In genomic region chr17:47240375-47240764, GRCh38 we compare ENCODE assay signal across 1 cellular context.
TF ChIP-seq lines count a peak whose summit lies in the region.

No MANE protein-coding gene starts in this region.

TF ChIP-seq in GM12878, 131 proteins besides CTCF, POLR2A, EP300 and RAD21:
- TF ChIP-seq, protein P1, sequence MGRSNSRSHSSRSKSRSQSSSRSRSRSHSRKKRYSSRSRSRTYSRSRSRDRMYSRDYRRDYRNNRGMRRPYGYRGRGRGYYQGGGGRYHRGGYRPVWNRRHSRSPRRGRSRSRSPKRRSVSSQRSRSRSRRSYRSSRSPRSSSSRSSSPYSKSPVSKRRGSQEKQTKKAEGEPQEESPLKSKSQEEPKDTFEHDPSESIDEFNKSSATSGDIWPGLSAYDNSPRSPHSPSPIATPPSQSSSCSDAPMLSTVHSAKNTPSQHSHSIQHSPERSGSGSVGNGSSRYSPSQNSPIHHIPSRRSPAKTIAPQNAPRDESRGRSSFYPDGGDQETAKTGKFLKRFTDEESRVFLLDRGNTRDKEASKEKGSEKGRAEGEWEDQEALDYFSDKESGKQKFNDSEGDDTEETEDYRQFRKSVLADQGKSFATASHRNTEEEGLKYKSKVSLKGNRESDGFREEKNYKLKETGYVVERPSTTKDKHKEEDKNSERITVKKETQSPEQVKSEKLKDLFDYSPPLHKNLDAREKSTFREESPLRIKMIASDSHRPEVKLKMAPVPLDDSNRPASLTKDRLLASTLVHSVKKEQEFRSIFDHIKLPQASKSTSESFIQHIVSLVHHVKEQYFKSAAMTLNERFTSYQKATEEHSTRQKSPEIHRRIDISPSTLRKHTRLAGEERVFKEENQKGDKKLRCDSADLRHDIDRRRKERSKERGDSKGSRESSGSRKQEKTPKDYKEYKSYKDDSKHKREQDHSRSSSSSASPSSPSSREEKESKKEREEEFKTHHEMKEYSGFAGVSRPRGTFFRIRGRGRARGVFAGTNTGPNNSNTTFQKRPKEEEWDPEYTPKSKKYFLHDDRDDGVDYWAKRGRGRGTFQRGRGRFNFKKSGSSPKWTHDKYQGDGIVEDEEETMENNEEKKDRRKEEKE (IDR thresholded peaks at IDR 0.05), result no peak
- no peak for TF ChIP-seq CEBPB (IDR thresholded peaks at IDR 0.05; ENCODE audit: borderline replicate concordance in 1 of 2, low read depth in 2 of 2, low read length in 2 of 2)
- TF ChIP-seq SIX5 (IDR thresholded peaks at IDR 0.05; ENCODE audit: low read depth, low read length, severe bottlenecking), result no peak
- no peak for TF ChIP-seq CHD1 (IDR thresholded peaks at IDR 0.05; ENCODE audit: low read depth, low read length)
- TF ChIP-seq, protein P2, sequence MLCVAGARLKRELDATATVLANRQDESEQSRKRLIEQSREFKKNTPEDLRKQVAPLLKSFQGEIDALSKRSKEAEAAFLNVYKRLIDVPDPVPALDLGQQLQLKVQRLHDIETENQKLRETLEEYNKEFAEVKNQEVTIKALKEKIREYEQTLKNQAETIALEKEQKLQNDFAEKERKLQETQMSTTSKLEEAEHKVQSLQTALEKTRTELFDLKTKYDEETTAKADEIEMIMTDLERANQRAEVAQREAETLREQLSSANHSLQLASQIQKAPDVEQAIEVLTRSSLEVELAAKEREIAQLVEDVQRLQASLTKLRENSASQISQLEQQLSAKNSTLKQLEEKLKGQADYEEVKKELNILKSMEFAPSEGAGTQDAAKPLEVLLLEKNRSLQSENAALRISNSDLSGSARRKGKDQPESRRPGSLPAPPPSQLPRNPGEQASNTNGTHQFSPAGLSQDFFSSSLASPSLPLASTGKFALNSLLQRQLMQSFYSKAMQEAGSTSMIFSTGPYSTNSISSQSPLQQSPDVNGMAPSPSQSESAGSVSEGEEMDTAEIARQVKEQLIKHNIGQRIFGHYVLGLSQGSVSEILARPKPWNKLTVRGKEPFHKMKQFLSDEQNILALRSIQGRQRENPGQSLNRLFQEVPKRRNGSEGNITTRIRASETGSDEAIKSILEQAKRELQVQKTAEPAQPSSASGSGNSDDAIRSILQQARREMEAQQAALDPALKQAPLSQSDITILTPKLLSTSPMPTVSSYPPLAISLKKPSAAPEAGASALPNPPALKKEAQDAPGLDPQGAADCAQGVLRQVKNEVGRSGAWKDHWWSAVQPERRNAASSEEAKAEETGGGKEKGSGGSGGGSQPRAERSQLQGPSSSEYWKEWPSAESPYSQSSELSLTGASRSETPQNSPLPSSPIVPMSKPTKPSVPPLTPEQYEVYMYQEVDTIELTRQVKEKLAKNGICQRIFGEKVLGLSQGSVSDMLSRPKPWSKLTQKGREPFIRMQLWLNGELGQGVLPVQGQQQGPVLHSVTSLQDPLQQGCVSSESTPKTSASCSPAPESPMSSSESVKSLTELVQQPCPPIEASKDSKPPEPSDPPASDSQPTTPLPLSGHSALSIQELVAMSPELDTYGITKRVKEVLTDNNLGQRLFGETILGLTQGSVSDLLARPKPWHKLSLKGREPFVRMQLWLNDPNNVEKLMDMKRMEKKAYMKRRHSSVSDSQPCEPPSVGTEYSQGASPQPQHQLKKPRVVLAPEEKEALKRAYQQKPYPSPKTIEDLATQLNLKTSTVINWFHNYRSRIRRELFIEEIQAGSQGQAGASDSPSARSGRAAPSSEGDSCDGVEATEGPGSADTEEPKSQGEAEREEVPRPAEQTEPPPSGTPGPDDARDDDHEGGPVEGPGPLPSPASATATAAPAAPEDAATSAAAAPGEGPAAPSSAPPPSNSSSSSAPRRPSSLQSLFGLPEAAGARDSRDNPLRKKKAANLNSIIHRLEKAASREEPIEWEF (IDR thresholded peaks at IDR 0.05; ENCODE audit: insufficient replicate concordance, low read depth, low read length), result no peak
- TF ChIP-seq ZNF217 (IDR thresholded peaks at IDR 0.05), result no peak
- TF ChIP-seq NKRF (conservative IDR thresholded peaks at IDR 0.05), result no peak
- no peak for TF ChIP-seq TCF12 (IDR thresholded peaks at IDR 0.05; ENCODE audit: low read depth, low read length)
- no peak for TF ChIP-seq KAT2A (conservative IDR thresholded peaks at IDR 0.05; ENCODE audit: control insufficient read depth, low read depth, low read length)
- TF ChIP-seq YBX1 (IDR thresholded peaks at IDR 0.05), result no peak
- TF ChIP-seq, protein P3, sequence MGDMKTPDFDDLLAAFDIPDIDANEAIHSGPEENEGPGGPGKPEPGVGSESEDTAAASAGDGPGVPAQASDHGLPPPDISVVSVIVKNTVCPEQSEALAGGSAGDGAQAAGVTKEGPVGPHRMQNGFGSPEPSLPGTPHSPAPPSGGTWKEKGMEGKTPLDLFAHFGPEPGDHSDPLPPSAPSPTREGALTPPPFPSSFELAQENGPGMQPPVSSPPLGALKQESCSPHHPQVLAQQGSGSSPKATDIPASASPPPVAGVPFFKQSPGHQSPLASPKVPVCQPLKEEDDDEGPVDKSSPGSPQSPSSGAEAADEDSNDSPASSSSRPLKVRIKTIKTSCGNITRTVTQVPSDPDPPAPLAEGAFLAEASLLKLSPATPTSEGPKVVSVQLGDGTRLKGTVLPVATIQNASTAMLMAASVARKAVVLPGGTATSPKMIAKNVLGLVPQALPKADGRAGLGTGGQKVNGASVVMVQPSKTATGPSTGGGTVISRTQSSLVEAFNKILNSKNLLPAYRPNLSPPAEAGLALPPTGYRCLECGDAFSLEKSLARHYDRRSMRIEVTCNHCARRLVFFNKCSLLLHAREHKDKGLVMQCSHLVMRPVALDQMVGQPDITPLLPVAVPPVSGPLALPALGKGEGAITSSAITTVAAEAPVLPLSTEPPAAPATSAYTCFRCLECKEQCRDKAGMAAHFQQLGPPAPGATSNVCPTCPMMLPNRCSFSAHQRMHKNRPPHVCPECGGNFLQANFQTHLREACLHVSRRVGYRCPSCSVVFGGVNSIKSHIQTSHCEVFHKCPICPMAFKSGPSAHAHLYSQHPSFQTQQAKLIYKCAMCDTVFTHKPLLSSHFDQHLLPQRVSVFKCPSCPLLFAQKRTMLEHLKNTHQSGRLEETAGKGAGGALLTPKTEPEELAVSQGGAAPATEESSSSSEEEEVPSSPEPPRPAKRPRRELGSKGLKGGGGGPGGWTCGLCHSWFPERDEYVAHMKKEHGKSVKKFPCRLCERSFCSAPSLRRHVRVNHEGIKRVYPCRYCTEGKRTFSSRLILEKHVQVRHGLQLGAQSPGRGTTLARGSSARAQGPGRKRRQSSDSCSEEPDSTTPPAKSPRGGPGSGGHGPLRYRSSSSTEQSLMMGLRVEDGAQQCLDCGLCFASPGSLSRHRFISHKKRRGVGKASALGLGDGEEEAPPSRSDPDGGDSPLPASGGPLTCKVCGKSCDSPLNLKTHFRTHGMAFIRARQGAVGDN (IDR thresholded peaks at IDR 0.05), result no peak
- TF ChIP-seq PBX3 (IDR thresholded peaks at IDR 0.05; ENCODE audit: insufficient replicate concordance, low read depth, low read length), result no peak
- TF ChIP-seq CREB1 (IDR thresholded peaks at IDR 0.05; ENCODE audit: low read depth), result no peak
- TF ChIP-seq RBBP5 (conservative IDR thresholded peaks at IDR 0.05), result no peak
